Comparison of ENCODE assay signal across 6 cellular contexts in the genomic region with DNA sequence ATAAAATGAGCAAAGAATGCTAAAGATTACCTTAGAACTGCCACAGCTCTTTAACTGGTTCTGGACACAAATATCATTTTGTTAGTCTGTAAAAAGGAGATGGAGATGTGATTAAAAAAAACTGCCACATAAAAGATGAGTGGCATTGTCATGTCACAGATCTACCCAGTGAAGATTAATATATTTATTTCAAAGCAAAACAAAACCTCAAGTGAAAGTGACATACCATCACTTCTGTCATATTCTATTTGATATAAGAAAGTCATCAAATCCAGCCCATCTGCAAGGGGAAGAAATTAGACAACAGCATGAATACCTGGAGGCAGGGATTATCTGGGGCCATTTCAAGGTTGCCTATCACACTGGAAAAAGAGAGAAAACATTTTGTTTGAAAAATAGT.
"Had no signal": no experiment of that assay in that cellular context is flagged by ENCODE, and none has a peak within 500 bp of the region (broad histone marks: within the 10 kb centered on the region; RNA-seq: fewer than 3 reads in every experiment).

No MANE protein-coding gene starts in this region.

- H3K27ac ChIP-seq: HL-60 had no signal

- ATAC-seq: HepG2, K562 had no signal

- H3K4me3 ChIP-seq: K562 had no signal

- DNase-seq: IMR-90, KBM-7, KG1 had no signal
